1 cellular context compared by ENCODE assay signal in genomic region chr15:50764331-50765201, GRCh38.
A peak's percentile ranks its signal among the peaks of the same experiment; 100 is the strongest.
TF ChIP-seq lines count a peak whose summit lies in the region.

No MANE protein-coding gene starts in this region.

TF ChIP-seq in HepG2, 621 proteins besides CTCF, POLR2A, EP300 and RAD21 (continued from another document and continues in another):
- no peak for TF ChIP-seq HCFC1 (IDR thresholded peaks at IDR 0.05; ENCODE audit: low read depth, low read length)
- no peak for TF ChIP-seq FOXP1 (IDR thresholded peaks at IDR 0.05)
- TF ChIP-seq FOXP1 (CRISPR knock-in tag; IDR thresholded peaks at IDR 0.05), result no peak
- TF ChIP-seq DZIP1 (CRISPR knock-in tag; IDR thresholded peaks at IDR 0.05), result no peak
- no peak for TF ChIP-seq STAT5B (CRISPR knock-in tag; IDR thresholded peaks at IDR 0.05)
- TF ChIP-seq ZNF510 (CRISPR knock-in tag; IDR thresholded peaks at IDR 0.05; ENCODE audit: low read depth), result 0 out of 2 replicates have a peak, but pooled peaks have one; percentile 7
- no peak for TF ChIP-seq ZHX2 (IDR thresholded peaks at IDR 0.05; ENCODE audit: low read depth)
- TF ChIP-seq ZHX2 (CRISPR knock-in tag; IDR thresholded peaks at IDR 0.05; ENCODE audit: borderline replicate concordance), result no peak
- no peak for TF ChIP-seq CREB1 (IDR thresholded peaks at IDR 0.05)
- peak; percentile 49; the same call in 1 of the 2 replicates for TF ChIP-seq CREB1 (CRISPR knock-in tag; IDR thresholded peaks at IDR 0.05)
- no peak for TF ChIP-seq ZNF703 (CRISPR knock-in tag; IDR thresholded peaks at IDR 0.05; ENCODE audit: borderline replicate concordance)
- 0 out of 2 replicates have a peak, but pooled peaks have one; percentile 11 for TF ChIP-seq SNAI1 (CRISPR knock-in tag; IDR thresholded peaks at IDR 0.05; ENCODE audit: borderline replicate concordance)
- TF ChIP-seq PATZ1 (CRISPR knock-in tag; IDR thresholded peaks at IDR 0.05), result peak; percentile 64; the same call in 1 of the 2 replicates
- 0 out of 2 replicates have a peak, but pooled peaks have one; percentile 34 for TF ChIP-seq MAFF (IDR thresholded peaks at IDR 0.05; ENCODE audit: low read depth, low read length)
- 0 out of 2 replicates have a peak, but pooled peaks have one; percentile 16 for TF ChIP-seq ZNF878 (CRISPR knock-in tag; IDR thresholded peaks at IDR 0.05)
- no peak for TF ChIP-seq SAP130 (CRISPR knock-in tag; IDR thresholded peaks at IDR 0.05; ENCODE audit: low read depth)
- TF ChIP-seq CHD2 (IDR thresholded peaks at IDR 0.05; ENCODE audit: low read depth, low read length), result no peak
- no peak for TF ChIP-seq EZH2 (conservative IDR thresholded peaks at IDR 0.05; ENCODE audit: low read depth, low read length)
- no peak for TF ChIP-seq TFE3 (CRISPR knock-in tag; IDR thresholded peaks at IDR 0.05)
- no peak for TF ChIP-seq ZNF501 (CRISPR knock-in tag; IDR thresholded peaks at IDR 0.05)
- no peak for TF ChIP-seq HIVEP1 (CRISPR knock-in tag; IDR thresholded peaks at IDR 0.05)
- TF ChIP-seq TFDP2 (CRISPR knock-in tag; IDR thresholded peaks at IDR 0.05), result no peak
- TF ChIP-seq BRF2 (CRISPR knock-in tag; IDR thresholded peaks at IDR 0.05), result no peak
- peak; percentile 49 to 71; a peak in 3 of 4 replicates for TF ChIP-seq MAFK (conservative IDR thresholded peaks at IDR 0.05 in 1 of 2, IDR thresholded peaks at IDR 0.05 in 1 of 2; ENCODE audit: low read length in 2 of 2)
- TF ChIP-seq ARID3A (IDR thresholded peaks at IDR 0.05; ENCODE audit: low read depth, low read length), result peak; percentile 61
- 0 out of 2 replicates have a peak, but pooled peaks have one; percentile 10 for TF ChIP-seq ARID2 (CRISPR knock-in tag; IDR thresholded peaks at IDR 0.05; ENCODE audit: borderline replicate concordance)
- TF ChIP-seq NCOA5 (CRISPR knock-in tag; IDR thresholded peaks at IDR 0.05), result no peak
- no peak for TF ChIP-seq YEATS2 (CRISPR knock-in tag; IDR thresholded peaks at IDR 0.05; ENCODE audit: borderline replicate concordance)
- peak; percentile 38; the same call in 1 of the 2 replicates for TF ChIP-seq CREM (IDR thresholded peaks at IDR 0.05)
- no peak for TF ChIP-seq CREM (CRISPR knock-in tag; IDR thresholded peaks at IDR 0.05)
- no peak for TF ChIP-seq TIGD3 (CRISPR knock-in tag; IDR thresholded peaks at IDR 0.05; ENCODE audit: borderline replicate concordance)
- TF ChIP-seq NCOR1 (IDR thresholded peaks at IDR 0.05; ENCODE audit: borderline replicate concordance, low read length), result peak; percentile 60; the same call in 1 of the 2 replicates
- TF ChIP-seq STAT6 (CRISPR knock-in tag; IDR thresholded peaks at IDR 0.05; ENCODE audit: borderline replicate concordance), result no peak
